ENCODE assay signal across 8 cellular contexts in genomic region chr11:130160460-130161090, GRCh38. TPM values are rescaled to one million over a fixed set of nuclear protein-coding genes. Genes with fewer than 3 reads are reported as not detected.
DNase-seq lines count a peak whose midpoint lies in the region; ATAC-seq, FAIRE-seq and TF ChIP-seq lines count a peak whose summit lies in the region.

No MANE protein-coding gene starts in this region.

- H3K27ac Mint-ChIP-seq in activated T-helper 2 cell treated with anti-CD3 and anti-CD28 coated beads, Interferon-gamma antibody, Interleukin-2, Interleukin-4, amounts not matched to agents 10 μg/mL and 5 μg/mL and 100 μg/mL, durations not matched to agents 14 hours and 24 hours and 36 hours, result no peak overlapping the region

- H3K9me3 ChIP-seq in right lobe of liver, result no peaks in the 10 kb centered on the region
- H3K9me3 ChIP-seq in HepG2 (ENCODE audit: low read length), result no peaks in the 10 kb centered on the region
- H3K9me3 ChIP-seq in lung (ENCODE audit: control insufficient read depth in 2 of 2, insufficient read depth in 1 of 2, low read length in 1 of 2), result peaks cover 0 to 4% of the 10 kb centered on the region in 2 donors
- H3K9me3 ChIP-seq in HAP-1, result no peaks in the 10 kb centered on the region

- in situ Hi-C loops in HepG2 (cut with HindIII; ENCODE audit: extremely low pct_ligation_motif_present, low pct_unique_long_range_greater_than_20kb), result no loop called here
- in situ Hi-C loops in HAP-1 (cut with MboI; ENCODE audit: low sequenced_read_pairs), result no loop called here

- no peaks in the 10 kb centered on the region for H3K9me3 Mint-ChIP-seq in activated T-helper 2 cell treated with anti-CD3 and anti-CD28 coated beads, Interferon-gamma antibody, Interleukin-2, Interleukin-4, amounts not matched to agents 10 μg/mL and 5 μg/mL and 100 μg/mL, durations not matched to agents 14 hours and 24 hours and 36 hours

- FAIRE-seq in HepG2 (lab: Jason Lieb, UNC), result no peak

- DNase-seq in right lobe of liver (no peak), HepG2 (ENCODE audit: low spot score) (no peak), lung (ENCODE audit: low spot score) (no peak), NCI-H2227 (lab: John Stamatoyannopoulos, UW; ENCODE audit: unreplicated experiment) (no peak), HAP-1 (ENCODE audit: low spot score in 2 of 2) (no peak)
- DNase-seq in activated T-helper 2 cell treated with anti-CD3 and anti-CD28 coated beads, Interferon-gamma antibody, Interleukin-2, Interleukin-4, amounts not matched to agents 10 μg/mL and 5 μg/mL and 100 μg/mL, durations not matched to agents 14 hours and 24 hours and 36 hours (ENCODE audit: low spot score), result no peak
- no peak for DNase-seq in effector CD8-positive, alpha-beta T cell (lab: John Stamatoyannopoulos, UW)

- H3K36me3 ChIP-seq in right lobe of liver, result no peaks in the 10 kb centered on the region
- no peaks in the 10 kb centered on the region for H3K36me3 ChIP-seq in HepG2 (replicated peaks in 1 of 2; ENCODE audit: control insufficient read depth in 1 of 2, insufficient read depth in 2 of 2, low read length in 2 of 2)
- no peaks in the 10 kb centered on the region for H3K36me3 ChIP-seq in lung (ENCODE audit: control insufficient read depth in 2 of 2, insufficient read depth in 2 of 2, low read length in 2 of 2)
- no peaks in the 10 kb centered on the region for H3K36me3 ChIP-seq in urinary bladder (ENCODE audit: insufficient read depth)
- no peaks in the 10 kb centered on the region for H3K36me3 ChIP-seq in HAP-1 (replicated peaks)

- H3K9ac ChIP-seq in HepG2 (ENCODE audit: insufficient read depth, low read depth, low read length), result no peak overlapping the region

- no peak for TF ChIP-seq CTCF in right lobe of liver (IDR thresholded peaks at IDR 0.05)
- TF ChIP-seq CTCF in HepG2 (CRISPR knock-in tag; IDR thresholded peaks at IDR 0.05), result no peak
- TF ChIP-seq CTCF in lung (IDR thresholded peaks at IDR 0.05; ENCODE audit: control extremely low read depth, extremely low read depth), result no peak

- no peak for ATAC-seq in right lobe of liver
- ATAC-seq in HepG2, result no peak
- no peak for ATAC-seq in lung (ENCODE audit: insufficient read depth, low FRiP score)

- H3K4me2 ChIP-seq in HepG2 (ENCODE audit: low read depth, low read length), result no peak overlapping the region

- WGBS in right lobe of liver (ENCODE audit: insufficient coverage, low coverage, low lambda C conversion rate, missing lambda C conversion rate), result 53% methylated on average over 6 of the region's 18 CpGs
- 72% methylated on average over 14 of the region's 18 CpGs for WGBS in HepG2 (ENCODE audit: low lambda C conversion rate)
- 36% methylated on average over 18 of the region's 18 CpGs for WGBS in lung, 2 donors
- WGBS in urinary bladder, result 69% methylated on average over 18 of the region's 18 CpGs

- H3K36me3 Mint-ChIP-seq in activated T-helper 2 cell treated with anti-CD3 and anti-CD28 coated beads, Interferon-gamma antibody, Interleukin-2, Interleukin-4, amounts not matched to agents 10 μg/mL and 5 μg/mL and 100 μg/mL, durations not matched to agents 14 hours and 24 hours and 36 hours (ENCODE audit: low read depth), result no peaks in the 10 kb centered on the region

- H3K4me1 Mint-ChIP-seq in activated T-helper 2 cell treated with anti-CD3 and anti-CD28 coated beads, Interferon-gamma antibody, Interleukin-2, Interleukin-4, amounts not matched to agents 10 μg/mL and 5 μg/mL and 100 μg/mL, durations not matched to agents 14 hours and 24 hours and 36 hours (ENCODE audit: low read depth), result peaks cover 4% of the 10 kb centered on the region

- H3K4me3 ChIP-seq in right lobe of liver (peak overlapping the region; percentile 49 to 58 (median 53)), HepG2 (replicated peaks in 1 of 3; ENCODE audit: insufficient read depth in 1 of 3, low read depth in 2 of 3, low read length in 3 of 3) (no peak overlapping the region), lung (peak overlapping the region; percentile 41), urinary bladder (ENCODE audit: low read depth, low read length) (peak overlapping the region; percentile 42), HAP-1 (no peak overlapping the region)

- H3K27ac ChIP-seq in right lobe of liver, result no peak overlapping the region
- H3K27ac ChIP-seq in HepG2 (ENCODE audit: extremely low read length, insufficient read depth, low read length), result no peak overlapping the region
- peak overlapping the region in 1 of 2 donors; percentile 24 for H3K27ac ChIP-seq in lung (ENCODE audit: low read depth in 1 of 2, low read length in 1 of 2)
- no peak overlapping the region for H3K27ac ChIP-seq in urinary bladder (ENCODE audit: low read depth)

- peak overlapping the region; percentile 42 for H3K4me3 Mint-ChIP-seq in activated T-helper 2 cell treated with anti-CD3 and anti-CD28 coated beads, Interferon-gamma antibody, Interleukin-2, Interleukin-4, amounts not matched to agents 10 μg/mL and 5 μg/mL and 100 μg/mL, durations not matched to agents 14 hours and 24 hours and 36 hours (ENCODE audit: low read depth)

- H3K27me3 ChIP-seq in right lobe of liver (no peaks in the 10 kb centered on the region), HepG2 (ENCODE audit: control insufficient read depth in 1 of 2, insufficient read depth in 2 of 2, low read length in 2 of 2) (no peaks in the 10 kb centered on the region; a peak in 2 of 5 replicates), lung (ENCODE audit: control insufficient read depth, insufficient read depth) (no peaks in the 10 kb centered on the region), HAP-1 (ENCODE audit: low read depth) (no peaks in the 10 kb centered on the region)

- no peak for TF ChIP-seq POLR2A in right lobe of liver (IDR thresholded peaks at IDR 0.05)
- TF ChIP-seq POLR2A in HepG2 (IDR thresholded peaks at IDR 0.05; ENCODE audit: insufficient read depth in 1 of 2, low read depth in 2 of 2, low read length in 2 of 2), result no peak

- H3K4me1 ChIP-seq in right lobe of liver (peaks cover 0 to 21% (median 2%) of the 10 kb centered on the region in 4 donors), HepG2 (ENCODE audit: insufficient read depth, low read length) (peaks cover 39% of the 10 kb centered on the region), lung (ENCODE audit: control insufficient read depth in 2 of 2, insufficient read depth in 2 of 2, low read length in 2 of 2) (peaks cover 0 to 18% of the 10 kb centered on the region in 2 donors), urinary bladder (ENCODE audit: insufficient read depth) (no peaks in the 10 kb centered on the region), HAP-1 (no peaks in the 10 kb centered on the region)

- TF ChIP-seq EP300 in HepG2 (IDR thresholded peaks at IDR 0.05; ENCODE audit: low read depth in 2 of 2, low read length in 2 of 2) (no peak), HepG2 (CRISPR knock-in tag; IDR thresholded peaks at IDR 0.05; ENCODE audit: borderline replicate concordance) (no peak)

- no peaks in the 10 kb centered on the region for H4K20me1 ChIP-seq in HepG2 (ENCODE audit: insufficient read depth, low read length)

- no TSS peak for BruUV-seq in HepG2 (replicated peaks; lab: Mats Ljungman, UMichigan)

- no peak overlapping the region for H2AFZ ChIP-seq in HepG2 (ENCODE audit: low read length)

- no peak for TF ChIP-seq RAD21 in HepG2 (CRISPR knock-in tag; IDR thresholded peaks at IDR 0.05)

- H3K27me3 Mint-ChIP-seq in activated T-helper 2 cell treated with anti-CD3 and anti-CD28 coated beads, Interferon-gamma antibody, Interleukin-2, Interleukin-4, amounts not matched to agents 10 μg/mL and 5 μg/mL and 100 μg/mL, durations not matched to agents 14 hours and 24 hours and 36 hours (ENCODE audit: low read depth), result peaks cover 54% of the 10 kb centered on the region

- POLR2A ChIA-PET in HepG2 (lab: Yijun Ruan, JAX), result no interaction called here

- intact Hi-C loops in right lobe of liver (cut with DNase I), result no loop called here
- intact Hi-C loops in HepG2 (cut with micrococcal nuclease; ENCODE audit: unreplicated experiment), result no loop called here
- intact Hi-C loops in activated T-helper 2 cell treated with anti-CD3 and anti-CD28 coated beads, Interferon-gamma antibody, Interleukin-2, Interleukin-4, amounts not matched to agents 10 μg/mL and 5 μg/mL and 100 μg/mL, durations not matched to agents 14 hours and 24 hours and 36 hours (cut with micrococcal nuclease), result no loop called here

- H3K79me2 ChIP-seq in HepG2 (ENCODE audit: insufficient read depth, low read length), result no peaks in the 10 kb centered on the region

- CTCF ChIA-PET in HepG2 (lab: Yijun Ruan, JAX; ENCODE audit: low intra/inter-chr PET ratio, low total read pairs), result no interaction called here

RNA-seq across cellular contexts. Expression of gene ST14, which starts 1.0 kb away (rescaled TPM):
- total RNA-seq in right lobe of liver, result 10 to 100 TPM in 3 of 6 experiments, 1 to 10 TPM in 3; 2.5 to 16.7 (median 10.8) TPM
- total RNA-seq in HepG2 (2016; rRNA removed; fragmentation: Illumina TruSeq; extraction: Trizol), result 0.69 and 1.4 TPM in 2 replicates
- total RNA-seq in HepG2 (2016; cell fraction: cytosol; rRNA removed; fragmentation: Illumina TruSeq; extraction: Trizol; ENCODE audit: low read depth), result 0.26 and 0.30 TPM in 2 replicates
- 0.55 and 1.3 TPM in 2 replicates for total RNA-seq in HepG2 (2016; cell fraction: insoluble cytoplasmic fraction; rRNA removed; fragmentation: Illumina TruSeq; extraction: Trizol)
- total RNA-seq in HepG2 (2016; cell fraction: membrane; rRNA removed; fragmentation: Illumina TruSeq; extraction: Trizol), result 0.65 and 0.72 TPM in 2 replicates
- total RNA-seq in HepG2 (2016; cell fraction: nucleus; rRNA removed; fragmentation: Illumina TruSeq; extraction: Trizol), result 0.94 and 0.99 TPM in 2 replicates
- polyA plus RNA-seq in HepG2 (2011; rRNA removed), result 0.88 and 1.1 TPM in 2 replicates
- 0.90 and 1.3 TPM in 2 replicates for polyA plus RNA-seq in HepG2 (2011; cell fraction: cytosol; rRNA removed)
- 2.7 and 3.0 TPM in 2 replicates for polyA plus RNA-seq in HepG2 (2011; cell fraction: nucleus; rRNA removed)
- polyA plus RNA-seq in HepG2 (2012), result 0.76 and 1.3 TPM in 2 replicates
- 0.14 and 0.15 TPM in 2 replicates for polyA plus RNA-seq in HepG2 (2016; cell fraction: cytosol; fragmentation: Illumina TruSeq; extraction: Trizol; ENCODE audit: low read depth)
- polyA plus RNA-seq in HepG2 (2016; cell fraction: insoluble cytoplasmic fraction; fragmentation: Illumina TruSeq; extraction: Trizol; ENCODE audit: low read depth), result 0.84 and 1.1 TPM in 2 replicates
- 0.31 and 0.55 TPM in 2 replicates for polyA plus RNA-seq in HepG2 (2016; cell fraction: membrane; fragmentation: Illumina TruSeq; extraction: Trizol; ENCODE audit: low read depth)
- 2.0 and 2.6 TPM in 2 replicates for polyA plus RNA-seq in HepG2 (2016; cell fraction: nucleus; fragmentation: Illumina TruSeq; extraction: Trizol; ENCODE audit: insufficient read depth, low read depth)
- polyA minus RNA-seq in HepG2 (2011; rRNA and poly(A)+ RNA removed; ENCODE audit: low replicate concordance), result 2.0 and 3.1 TPM in 2 replicates
- polyA minus RNA-seq in HepG2 (2011; cell fraction: cytosol; rRNA and poly(A)+ RNA removed), result 0.62 and 0.79 TPM in 2 replicates
- polyA minus RNA-seq in HepG2 (2011; cell fraction: nucleus; rRNA and poly(A)+ RNA removed), result 0.64 and 0.87 TPM in 2 replicates
- 0.09 and 0.14 TPM in 2 replicates for total RNA-seq in activated T-helper 2 cell treated with anti-CD3 and anti-CD28 coated beads, Interferon-gamma antibody, Interleukin-2, Interleukin-4, amounts not matched to agents 10 μg/mL and 5 μg/mL and 100 μg/mL, durations not matched to agents 14 hours and 24 hours and 36 hours
- 10 to 100 TPM; 24.3 to 81.1 TPM for total RNA-seq in lung
- 10 to 100 TPM; 37.7 to 70.5 TPM for polyA plus RNA-seq in lung
- total RNA-seq in urinary bladder, result 9.5 TPM
- 13.4 TPM for polyA plus RNA-seq in urinary bladder

Comparison
In these comparisons a context has a peak if more than half of its experiments do, and no peak if none do; other contexts are left out.
1. H3K4me3 ChIP-seq: peak in right lobe of liver (3 of 3), lung (single experiment) and urinary bladder (single experiment); none in HepG2 (0 of 3) and HAP-1 (single experiment).